In genomic region chr6:31575952-31576684, GRCh38 we compare ENCODE assay signal across 1 cellular context.
TF ChIP-seq lines count a peak whose summit lies in the region.

No MANE protein-coding gene starts in this region.

TF ChIP-seq in HepG2, 621 proteins besides CTCF, POLR2A, EP300 and RAD21:
- TF ChIP-seq ZNF670 (CRISPR knock-in tag; IDR thresholded peaks at IDR 0.05; ENCODE audit: borderline replicate concordance): no peak
- peak; percentile 69; the same call in 1 of the 2 replicates for TF ChIP-seq NBN (conservative IDR thresholded peaks at IDR 0.05)
